In genomic region chr9:127770905-127771569, GRCh38 we compare ENCODE assay signal across 1 cellular context.
TF ChIP-seq lines count a peak whose summit lies in the region.

No MANE protein-coding gene starts in this region.

TF ChIP-seq in K562, 482 proteins besides CTCF, POLR2A, EP300 and RAD21 (continued from another document):
- no peak for TF ChIP-seq DNMT1 (IDR thresholded peaks at IDR 0.05)
- no peak for TF ChIP-seq TCF15 (CRISPR knock-in tag; IDR thresholded peaks at IDR 0.05)
- TF ChIP-seq ZSCAN32 (CRISPR knock-in tag; IDR thresholded peaks at IDR 0.05): no peak
- no peak for TF ChIP-seq NFE2L1 (tag; IDR thresholded peaks at IDR 0.05; ENCODE audit: borderline replicate concordance, low read depth)
- peak; percentile 73 for TF ChIP-seq HNRNPLL (IDR thresholded peaks at IDR 0.05; ENCODE audit: low read depth, low read length, poor library complexity, severe bottlenecking)
- TF ChIP-seq SIN3A (IDR thresholded peaks at IDR 0.05; ENCODE audit: borderline replicate concordance in 2 of 2, control insufficient read depth in 1 of 2, low read depth in 2 of 2, low read length in 2 of 2): no peak
- TF ChIP-seq, protein P1, sequence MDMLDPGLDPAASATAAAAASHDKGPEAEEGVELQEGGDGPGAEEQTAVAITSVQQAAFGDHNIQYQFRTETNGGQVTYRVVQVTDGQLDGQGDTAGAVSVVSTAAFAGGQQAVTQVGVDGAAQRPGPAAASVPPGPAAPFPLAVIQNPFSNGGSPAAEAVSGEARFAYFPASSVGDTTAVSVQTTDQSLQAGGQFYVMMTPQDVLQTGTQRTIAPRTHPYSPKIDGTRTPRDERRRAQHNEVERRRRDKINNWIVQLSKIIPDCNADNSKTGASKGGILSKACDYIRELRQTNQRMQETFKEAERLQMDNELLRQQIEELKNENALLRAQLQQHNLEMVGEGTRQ (CRISPR knock-in tag; IDR thresholded peaks at IDR 0.05): 0 out of 2 replicates have a peak, but pooled peaks have one; percentile 17
- TF ChIP-seq ZBTB2 (IDR thresholded peaks at IDR 0.05): no peak
- no peak for TF ChIP-seq ZKSCAN3 (CRISPR knock-in tag; IDR thresholded peaks at IDR 0.05)
- TF ChIP-seq SIRT6 (IDR thresholded peaks at IDR 0.05; ENCODE audit: low read depth, low read length): no peak
- no peak for TF ChIP-seq NFATC3 (IDR thresholded peaks at IDR 0.05)
- peak; percentile 92 for TF ChIP-seq EGR1 (conservative IDR thresholded peaks at IDR 0.05)
- no peak for TF ChIP-seq SMAD4 (CRISPR knock-in tag; conservative IDR thresholded peaks at IDR 0.05)
- peak; percentile 55 for TF ChIP-seq TCF3 (CRISPR knock-in tag; IDR thresholded peaks at IDR 0.05)
- TF ChIP-seq ZNF830 (CRISPR knock-in tag; IDR thresholded peaks at IDR 0.05): no peak
- no peak for TF ChIP-seq ZNF449 (CRISPR knock-in tag; IDR thresholded peaks at IDR 0.05)
- TF ChIP-seq, protein P2, sequence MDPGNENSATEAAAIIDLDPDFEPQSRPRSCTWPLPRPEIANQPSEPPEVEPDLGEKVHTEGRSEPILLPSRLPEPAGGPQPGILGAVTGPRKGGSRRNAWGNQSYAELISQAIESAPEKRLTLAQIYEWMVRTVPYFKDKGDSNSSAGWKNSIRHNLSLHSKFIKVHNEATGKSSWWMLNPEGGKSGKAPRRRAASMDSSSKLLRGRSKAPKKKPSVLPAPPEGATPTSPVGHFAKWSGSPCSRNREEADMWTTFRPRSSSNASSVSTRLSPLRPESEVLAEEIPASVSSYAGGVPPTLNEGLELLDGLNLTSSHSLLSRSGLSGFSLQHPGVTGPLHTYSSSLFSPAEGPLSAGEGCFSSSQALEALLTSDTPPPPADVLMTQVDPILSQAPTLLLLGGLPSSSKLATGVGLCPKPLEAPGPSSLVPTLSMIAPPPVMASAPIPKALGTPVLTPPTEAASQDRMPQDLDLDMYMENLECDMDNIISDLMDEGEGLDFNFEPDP (CRISPR knock-in tag; IDR thresholded peaks at IDR 0.05): no peak
- no peak for TF ChIP-seq SAFB2 (IDR thresholded peaks at IDR 0.05; ENCODE audit: borderline replicate concordance, low read depth, low read length, severe bottlenecking)
